ENCODE assay signal across 23 cellular contexts in the genomic region with DNA sequence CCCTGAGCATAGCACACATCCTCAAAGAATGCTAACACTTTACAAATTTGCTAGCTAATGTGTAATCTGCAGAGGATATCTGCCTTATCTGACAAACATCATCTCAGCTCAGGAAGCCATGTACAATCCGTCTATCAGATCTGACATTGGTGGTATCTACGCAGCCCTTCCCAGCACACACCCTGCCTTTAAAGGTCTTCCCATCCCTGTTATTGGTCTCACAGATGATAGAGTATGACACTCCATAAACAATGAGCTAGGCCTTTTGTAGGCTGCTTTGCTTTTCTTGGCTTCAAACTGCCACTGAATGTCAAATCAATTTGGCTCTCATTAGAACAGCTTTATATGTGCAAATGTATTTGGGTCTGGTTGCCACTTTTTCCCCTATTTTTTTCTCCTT.
DNase-seq lines count a peak whose midpoint lies in the region; ATAC-seq, FAIRE-seq and TF ChIP-seq lines count a peak whose summit lies in the region.
"Had no signal": no experiment of that assay in that cellular context is flagged by ENCODE, and none has a peak within 500 bp of the region (broad histone marks: within the 10 kb centered on the region; RNA-seq: fewer than 3 reads in every experiment).

No MANE protein-coding gene starts in this region.

- no peak for TF ChIP-seq POLR2A in endothelial cell of umbilical vein (IDR thresholded peaks at IDR 0.05; ENCODE audit: low read depth, low read length)

- H3K4me1 ChIP-seq in endothelial cell of umbilical vein (ENCODE audit: control insufficient read depth, extremely low read depth, insufficient read depth, low read length): no peaks in the 10 kb centered on the region
- H3K4me1 ChIP-seq: foreskin keratinocyte had no signal

- no peak overlapping the region for H3K4me3 ChIP-seq in endothelial cell of umbilical vein (replicated peaks in 1 of 3; ENCODE audit: insufficient read depth in 1 of 3, low read depth in 1 of 3, low read length in 3 of 3)
- H3K4me3 ChIP-seq: sigmoid colon, transverse colon had no signal

- H3K4me2 ChIP-seq in endothelial cell of umbilical vein (ENCODE audit: insufficient read depth, low read length): no peak overlapping the region

- no TSS peak for BruUV-seq in endothelial cell of umbilical vein (replicated peaks; lab: Mats Ljungman, UMichigan)

- no peaks in the 10 kb centered on the region for H3K9me3 ChIP-seq in endothelial cell of umbilical vein (replicated peaks; ENCODE audit: control insufficient read depth, insufficient read depth, low read length)
- H3K9me3 ChIP-seq: sigmoid colon, transverse colon had no signal

- dilution Hi-C loops in endothelial cell of umbilical vein (cut with MboI; ENCODE audit: extremely low pct_ligation_motif_present, low sequenced_read_pairs): no loop called here

- H3K9me3 Mint-ChIP-seq in nephron: no peaks in the 10 kb centered on the region
- H3K9me3 Mint-ChIP-seq: activated B cell treated with CpG ODN at 0.5 μM for 24 hours; CD8-positive, alpha-beta T cell; central memory CD8-positive, alpha-beta T cell had no signal

- CTCF ChIA-PET in endothelial cell of umbilical vein (lab: Charles Lee): interaction anchor here (0.8 to 1.3 kb wide), 4 partner anchors 12 to 338 kb away, joined by 3 to 4 read pairs (median 3); no protein-coding TSS in a partner anchor

- H2AFZ ChIP-seq in endothelial cell of umbilical vein (ENCODE audit: low read depth, low read length): peak overlapping the region; percentile 45

- ATAC-seq in HG02588 (IDR thresholded peaks at IDR 0.05; ENCODE audit: unreplicated experiment): no peak
- ATAC-seq: CD8-positive, alpha-beta T cell; foreskin keratinocyte; left cardiac atrium; T-helper 17 cell had no signal

- DNase-seq in AG09319 (ENCODE audit: extremely low read depth, low read depth) (peak; percentile 62), NCI-H345 (lab: John Stamatoyannopoulos, UW) (peak; percentile 42), endothelial cell of umbilical vein (ENCODE audit: low read depth, low spot score) (peak; percentile 56), NCI-H187 (lab: John Stamatoyannopoulos, UW) (no peak), activated gamma-delta T cell treated with Interleukin-2 at 50 U/mL for 16 hours (no peak)
- no peak for DNase-seq in activated CD8-positive, alpha-beta memory T cell treated with anti-CD3 and anti-CD28 coated beads, Interleukin-2, amount 50 U/mL, for 4 hours
- DNase-seq: activated B cell treated with CpG ODN at 0.5 μM for 24 hours; activated CD8-positive, alpha-beta memory T cell treated with anti-CD3 and anti-CD28 coated beads for 24 hours; CD8-positive, alpha-beta T cell; effector CD8-positive, alpha-beta T cell; foreskin keratinocyte; H7; left cardiac atrium; MV-4-11; NCI-H2029; SHP77 treated with DMSO at 0.1 percent for 48 hours; sigmoid colon; stimulated activated naive CD4-positive, alpha-beta T cell; T-helper 17 cell; transverse colon had no signal

- H3K27ac Mint-ChIP-seq in nephron: peak overlapping the region; percentile 62 to 84 (median 70)
- H3K27ac Mint-ChIP-seq: activated B cell treated with CpG ODN at 0.5 μM for 24 hours; CD8-positive, alpha-beta T cell; T-helper 17 cell had no signal

- no peaks in the 10 kb centered on the region for H3K9me1 ChIP-seq in endothelial cell of umbilical vein (replicated peaks; ENCODE audit: control insufficient read depth, extremely low read depth, insufficient read depth, low read length)

- H3K36me3 Mint-ChIP-seq in nephron (ENCODE audit: low read depth): no peaks in the 10 kb centered on the region
- H3K36me3 Mint-ChIP-seq: CD8-positive, alpha-beta T cell had no signal

- no peak overlapping the region for H3K27ac ChIP-seq in endothelial cell of umbilical vein (ENCODE audit: insufficient read depth, low read depth, low read length)
- H3K27ac ChIP-seq: foreskin keratinocyte, transverse colon had no signal

- no peaks in the 10 kb centered on the region for H3K27me3 Mint-ChIP-seq in nephron (ENCODE audit: low read depth)
- H3K27me3 Mint-ChIP-seq: activated B cell treated with CpG ODN at 0.5 μM for 24 hours had no signal

- no peaks in the 10 kb centered on the region for H4K20me1 ChIP-seq in endothelial cell of umbilical vein (replicated peaks; ENCODE audit: control insufficient read depth, extremely low read depth, insufficient read depth, low read length)

- no peak overlapping the region for H3K9ac ChIP-seq in endothelial cell of umbilical vein (replicated peaks; ENCODE audit: extremely low read depth, insufficient read depth, low read length)

- peaks cover 30% of the 10 kb centered on the region for H3K4me1 Mint-ChIP-seq in nephron
- H3K4me1 Mint-ChIP-seq: activated B cell treated with CpG ODN at 0.5 μM for 24 hours; central memory CD8-positive, alpha-beta T cell; T-helper 17 cell had no signal

- no peak overlapping the region for H3K4me3 Mint-ChIP-seq in nephron
- H3K4me3 Mint-ChIP-seq: activated B cell treated with CpG ODN at 0.5 μM for 24 hours; CD8-positive, alpha-beta T cell; central memory CD8-positive, alpha-beta T cell; T-helper 17 cell had no signal

- H3K27me3 ChIP-seq in endothelial cell of umbilical vein (ENCODE audit: control insufficient read depth in 2 of 2, insufficient read depth in 2 of 2, low read length in 2 of 2): no peaks in the 10 kb centered on the region
- H3K27me3 ChIP-seq: foreskin keratinocyte, sigmoid colon, transverse colon had no signal

- no peak for FAIRE-seq in endothelial cell of umbilical vein (lab: Jason Lieb, UNC)

- intact Hi-C loops in endothelial cell of umbilical vein (cut with micrococcal nuclease): loop anchor here (1.0 kb wide), 1 partner anchor 8 kb away; no protein-coding TSS in a partner anchor

- no peaks in the 10 kb centered on the region for H3K79me2 ChIP-seq in endothelial cell of umbilical vein (ENCODE audit: control insufficient read depth, insufficient read depth, low read length)

- no peak for TF ChIP-seq CTCF in AG09319 (IDR thresholded peaks at IDR 0.05; ENCODE audit: low read depth, low read length)
- no peak for TF ChIP-seq CTCF in endothelial cell of umbilical vein (IDR thresholded peaks at IDR 0.05; ENCODE audit: extremely low read depth in 1 of 2, insufficient read depth in 1 of 2, low read depth in 1 of 2, low read length in 2 of 2)
- TF ChIP-seq CTCF in nephron (IDR thresholded peaks at IDR 0.05; ENCODE audit: unreplicated experiment in 3 of 3): no peak

- no peaks in the 10 kb centered on the region for H3K36me3 ChIP-seq in endothelial cell of umbilical vein (ENCODE audit: control insufficient read depth in 2 of 2, extremely low read depth in 1 of 2, insufficient read depth in 2 of 2, low read length in 2 of 2)
- H3K36me3 ChIP-seq: sigmoid colon, transverse colon had no signal

- POLR2A ChIA-PET in endothelial cell of umbilical vein (lab: Charles Lee): no interaction called here

TF ChIP-seq in endothelial cell of umbilical vein, 7 proteins besides CTCF, POLR2A, EP300 and RAD21:
- TF ChIP-seq EZH2 (IDR thresholded peaks at IDR 0.05; ENCODE audit: borderline replicate concordance, low read depth, low read length, severe bottlenecking): no peak
- no peak for TF ChIP-seq POLR2AphosphoS5 (IDR thresholded peaks at IDR 0.05; ENCODE audit: insufficient read depth, low read depth, low read length)
- TF ChIP-seq MAX (IDR thresholded peaks at IDR 0.05; ENCODE audit: insufficient read depth, insufficient read length): no peak
- TF ChIP-seq MYC (IDR thresholded peaks at IDR 0.05; ENCODE audit: low read depth, low read length): no peak
- no peak for TF ChIP-seq FOS (IDR thresholded peaks at IDR 0.05; ENCODE audit: borderline replicate concordance, insufficient read depth, low read length)
- TF ChIP-seq JUN (IDR thresholded peaks at IDR 0.05; ENCODE audit: borderline replicate concordance, insufficient read depth, insufficient read length, low read depth): no peak
- TF ChIP-seq GATA2 (IDR thresholded peaks at IDR 0.05; ENCODE audit: insufficient read depth, insufficient read length, low read depth, low read length): no peak

Comparison
In these comparisons a context has a peak if more than half of its experiments do, and no peak if none do; other contexts are left out.
1. DNase-seq: peak in AG09319 (single experiment), NCI-H345 (single experiment) and endothelial cell of umbilical vein (single experiment); none in NCI-H187 (0 of 2), activated CD8-positive, alpha-beta memory T cell treated with anti-CD3 and anti-CD28 coated beads, Interleukin-2, amount 50 U/mL, for 4 hours (single experiment) and activated gamma-delta T cell treated with Interleukin-2 at 50 U/mL for 16 hours (single experiment).